In genomic region chr4:56611501-56611900, GRCh38 we compare ENCODE assay signal across 1 cellular context.
TF ChIP-seq lines count a peak whose summit lies in the region.

No MANE protein-coding gene starts in this region.

TF ChIP-seq in GM23338, 12 proteins besides CTCF, POLR2A, EP300 and RAD21:
- TF ChIP-seq, protein P1, sequence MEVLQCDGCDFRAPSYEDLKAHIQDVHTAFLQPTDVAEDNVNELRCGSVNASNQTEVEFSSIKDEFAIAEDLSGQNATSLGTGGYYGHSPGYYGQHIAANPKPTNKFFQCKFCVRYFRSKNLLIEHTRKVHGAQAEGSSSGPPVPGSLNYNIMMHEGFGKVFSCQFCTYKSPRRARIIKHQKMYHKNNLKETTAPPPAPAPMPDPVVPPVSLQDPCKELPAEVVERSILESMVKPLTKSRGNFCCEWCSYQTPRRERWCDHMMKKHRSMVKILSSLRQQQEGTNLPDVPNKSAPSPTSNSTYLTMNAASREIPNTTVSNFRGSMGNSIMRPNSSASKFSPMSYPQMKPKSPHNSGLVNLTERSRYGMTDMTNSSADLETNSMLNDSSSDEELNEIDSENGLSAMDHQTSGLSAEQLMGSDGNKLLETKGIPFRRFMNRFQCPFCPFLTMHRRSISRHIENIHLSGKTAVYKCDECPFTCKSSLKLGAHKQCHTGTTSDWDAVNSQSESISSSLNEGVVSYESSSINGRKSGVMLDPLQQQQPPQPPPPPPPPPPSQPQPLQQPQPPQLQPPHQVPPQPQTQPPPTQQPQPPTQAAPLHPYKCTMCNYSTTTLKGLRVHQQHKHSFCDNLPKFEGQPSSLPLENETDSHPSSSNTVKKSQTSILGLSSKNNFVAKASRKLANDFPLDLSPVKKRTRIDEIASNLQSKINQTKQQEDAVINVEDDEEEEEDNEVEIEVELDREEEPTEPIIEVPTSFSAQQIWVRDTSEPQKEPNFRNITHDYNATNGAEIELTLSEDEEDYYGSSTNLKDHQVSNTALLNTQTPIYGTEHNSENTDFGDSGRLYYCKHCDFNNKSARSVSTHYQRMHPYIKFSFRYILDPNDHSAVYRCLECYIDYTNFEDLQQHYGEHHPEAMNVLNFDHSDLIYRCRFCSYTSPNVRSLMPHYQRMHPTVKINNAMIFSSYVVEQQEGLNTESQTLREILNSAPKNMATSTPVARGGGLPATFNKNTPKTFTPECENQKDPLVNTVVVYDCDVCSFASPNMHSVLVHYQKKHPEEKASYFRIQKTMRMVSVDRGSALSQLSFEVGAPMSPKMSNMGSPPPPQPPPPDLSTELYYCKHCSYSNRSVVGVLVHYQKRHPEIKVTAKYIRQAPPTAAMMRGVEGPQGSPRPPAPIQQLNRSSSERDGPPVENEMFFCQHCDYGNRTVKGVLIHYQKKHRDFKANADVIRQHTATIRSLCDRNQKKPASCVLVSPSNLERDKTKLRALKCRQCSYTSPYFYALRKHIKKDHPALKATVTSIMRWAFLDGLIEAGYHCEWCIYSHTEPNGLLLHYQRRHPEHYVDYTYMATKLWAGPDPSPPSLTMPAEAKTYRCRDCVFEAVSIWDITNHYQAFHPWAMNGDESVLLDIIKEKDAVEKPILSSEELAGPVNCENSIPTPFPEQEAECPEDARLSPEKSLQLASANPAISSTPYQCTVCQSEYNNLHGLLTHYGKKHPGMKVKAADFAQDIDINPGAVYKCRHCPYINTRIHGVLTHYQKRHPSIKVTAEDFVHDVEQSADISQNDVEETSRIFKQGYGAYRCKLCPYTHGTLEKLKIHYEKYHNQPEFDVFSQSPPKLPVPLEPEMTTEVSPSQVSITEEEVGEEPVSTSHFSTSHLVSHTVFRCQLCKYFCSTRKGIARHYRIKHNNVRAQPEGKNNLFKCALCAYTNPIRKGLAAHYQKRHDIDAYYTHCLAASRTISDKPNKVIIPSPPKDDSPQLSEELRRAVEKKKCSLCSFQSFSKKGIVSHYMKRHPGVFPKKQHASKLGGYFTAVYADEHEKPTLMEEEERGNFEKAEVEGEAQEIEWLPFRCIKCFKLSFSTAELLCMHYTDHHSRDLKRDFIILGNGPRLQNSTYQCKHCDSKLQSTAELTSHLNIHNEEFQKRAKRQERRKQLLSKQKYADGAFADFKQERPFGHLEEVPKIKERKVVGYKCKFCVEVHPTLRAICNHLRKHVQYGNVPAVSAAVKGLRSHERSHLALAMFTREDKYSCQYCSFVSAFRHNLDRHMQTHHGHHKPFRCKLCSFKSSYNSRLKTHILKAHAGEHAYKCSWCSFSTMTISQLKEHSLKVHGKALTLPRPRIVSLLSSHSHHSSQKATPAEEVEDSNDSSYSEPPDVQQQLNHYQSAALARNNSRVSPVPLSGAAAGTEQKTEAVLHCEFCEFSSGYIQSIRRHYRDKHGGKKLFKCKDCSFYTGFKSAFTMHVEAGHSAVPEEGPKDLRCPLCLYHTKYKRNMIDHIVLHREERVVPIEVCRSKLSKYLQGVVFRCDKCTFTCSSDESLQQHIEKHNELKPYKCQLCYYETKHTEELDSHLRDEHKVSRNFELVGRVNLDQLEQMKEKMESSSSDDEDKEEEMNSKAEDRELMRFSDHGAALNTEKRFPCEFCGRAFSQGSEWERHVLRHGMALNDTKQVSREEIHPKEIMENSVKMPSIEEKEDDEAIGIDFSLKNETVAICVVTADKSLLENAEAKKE (CRISPR knock-in tag; IDR thresholded peaks at IDR 0.05), result no peak
- no peak for TF ChIP-seq ZNF331 (CRISPR knock-in tag; IDR thresholded peaks at IDR 0.05; ENCODE audit: low read depth)
- TF ChIP-seq NANOG (IDR thresholded peaks at IDR 0.05; ENCODE audit: borderline replicate concordance), result no peak
- no peak for TF ChIP-seq STAT1 (IDR thresholded peaks at IDR 0.05; ENCODE audit: unreplicated experiment)
- TF ChIP-seq JUNB (IDR thresholded peaks at IDR 0.05; ENCODE audit: unreplicated experiment), result no peak
- no peak for TF ChIP-seq EZH2phosphoT487 (IDR thresholded peaks at IDR 0.05; ENCODE audit: unreplicated experiment)
- TF ChIP-seq, protein P2, sequence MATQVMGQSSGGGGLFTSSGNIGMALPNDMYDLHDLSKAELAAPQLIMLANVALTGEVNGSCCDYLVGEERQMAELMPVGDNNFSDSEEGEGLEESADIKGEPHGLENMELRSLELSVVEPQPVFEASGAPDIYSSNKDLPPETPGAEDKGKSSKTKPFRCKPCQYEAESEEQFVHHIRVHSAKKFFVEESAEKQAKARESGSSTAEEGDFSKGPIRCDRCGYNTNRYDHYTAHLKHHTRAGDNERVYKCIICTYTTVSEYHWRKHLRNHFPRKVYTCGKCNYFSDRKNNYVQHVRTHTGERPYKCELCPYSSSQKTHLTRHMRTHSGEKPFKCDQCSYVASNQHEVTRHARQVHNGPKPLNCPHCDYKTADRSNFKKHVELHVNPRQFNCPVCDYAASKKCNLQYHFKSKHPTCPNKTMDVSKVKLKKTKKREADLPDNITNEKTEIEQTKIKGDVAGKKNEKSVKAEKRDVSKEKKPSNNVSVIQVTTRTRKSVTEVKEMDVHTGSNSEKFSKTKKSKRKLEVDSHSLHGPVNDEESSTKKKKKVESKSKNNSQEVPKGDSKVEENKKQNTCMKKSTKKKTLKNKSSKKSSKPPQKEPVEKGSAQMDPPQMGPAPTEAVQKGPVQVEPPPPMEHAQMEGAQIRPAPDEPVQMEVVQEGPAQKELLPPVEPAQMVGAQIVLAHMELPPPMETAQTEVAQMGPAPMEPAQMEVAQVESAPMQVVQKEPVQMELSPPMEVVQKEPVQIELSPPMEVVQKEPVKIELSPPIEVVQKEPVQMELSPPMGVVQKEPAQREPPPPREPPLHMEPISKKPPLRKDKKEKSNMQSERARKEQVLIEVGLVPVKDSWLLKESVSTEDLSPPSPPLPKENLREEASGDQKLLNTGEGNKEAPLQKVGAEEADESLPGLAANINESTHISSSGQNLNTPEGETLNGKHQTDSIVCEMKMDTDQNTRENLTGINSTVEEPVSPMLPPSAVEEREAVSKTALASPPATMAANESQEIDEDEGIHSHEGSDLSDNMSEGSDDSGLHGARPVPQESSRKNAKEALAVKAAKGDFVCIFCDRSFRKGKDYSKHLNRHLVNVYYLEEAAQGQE (IDR thresholded peaks at IDR 0.05; ENCODE audit: unreplicated experiment), result no peak
- no peak for TF ChIP-seq EZH2 (IDR thresholded peaks at IDR 0.05; ENCODE audit: low read depth, unreplicated experiment)
- no peak for TF ChIP-seq POLR2AphosphoS5 (IDR thresholded peaks at IDR 0.05; ENCODE audit: low read depth)
- TF ChIP-seq CREB1 (CRISPR knock-in tag; IDR thresholded peaks at IDR 0.05; ENCODE audit: low read depth), result no peak
